Comparison of ENCODE assay signal across 17 cellular contexts in genomic region chr3:57948080-57948671, GRCh38.
DNase-seq lines count a peak whose midpoint lies in the region; FAIRE-seq and TF ChIP-seq lines count a peak whose summit lies in the region.
"Had no signal": no experiment of that assay in that cellular context is flagged by ENCODE, and none has a peak within 500 bp of the region (broad histone marks: within the 10 kb centered on the region; RNA-seq: fewer than 3 reads in every experiment).

No MANE protein-coding gene starts in this region.

- H3K27me3 Mint-ChIP-seq in CD14-positive monocyte (ENCODE audit: low read depth in 3 of 3) = no peaks in the 10 kb centered on the region

- 69 to 73% methylated on average over 7 to 9 of the region's 12 CpGs for WGBS in mesodermal cell (ENCODE audit: insufficient coverage in 2 of 2), 2 experiments
- 50% methylated on average over 12 of the region's 12 CpGs for WGBS in smooth muscle cell (ENCODE audit: low lambda C conversion rate)

- intact Hi-C loops in uterus (cut with DNase I; ENCODE audit: low total_unique reads) (no loop called here), CD14-positive monocyte (cut with micrococcal nuclease) (no loop called here)

- H3K79me2 ChIP-seq in smooth muscle cell (ENCODE audit: low read depth) = no peaks in the 10 kb centered on the region
- H3K79me2 ChIP-seq: parathyroid adenoma had no signal

- H3K27me3 ChIP-seq in smooth muscle cell (ENCODE audit: low read depth) = no peaks in the 10 kb centered on the region
- H3K27me3 ChIP-seq in uterus = no peaks in the 10 kb centered on the region
- H3K27me3 ChIP-seq: heart right ventricle had no signal

- TF ChIP-seq CTCF in smooth muscle cell (IDR thresholded peaks at IDR 0.05; ENCODE audit: borderline replicate concordance, insufficient read depth, poor library complexity, severe bottlenecking) (no peak), uterus (IDR thresholded peaks at IDR 0.05) (no peak), CD14-positive monocyte (IDR thresholded peaks at IDR 0.05) (no peak)

- H3K36me3 ChIP-seq in mesodermal cell (ENCODE audit: control insufficient read depth, insufficient read depth, low read length) (no peaks in the 10 kb centered on the region), smooth muscle cell (ENCODE audit: low read depth) (no peaks in the 10 kb centered on the region), uterus (no peaks in the 10 kb centered on the region)
- H3K36me3 ChIP-seq: heart right ventricle had no signal

- H3K9me3 Mint-ChIP-seq in CD14-positive monocyte = no peaks in the 10 kb centered on the region
- H3K9me3 Mint-ChIP-seq: activated naive CD4-positive, alpha-beta T cell treated with anti-CD3 and anti-CD28 coated beads, Interleukin-2, amount 10 ng/mL, durations not matched to agents 7 days and 5 days; stimulated activated naive CD8-positive, alpha-beta T cell treated with anti-CD3 and anti-CD28 coated beads, Interleukin-15, amount 100 ng/mL, for 72 hours had no signal

- H3K4me1 ChIP-seq in mesodermal cell (ENCODE audit: control insufficient read depth, insufficient read depth, low read length, poor library complexity, severe bottlenecking) (peaks cover 56% of the 10 kb centered on the region), smooth muscle cell (ENCODE audit: low read depth) (peaks cover 23% of the 10 kb centered on the region), uterus (peaks cover 0 to 15% of the 10 kb centered on the region in 2 donors)

- H3K9ac ChIP-seq in smooth muscle cell (ENCODE audit: low read depth) = peak overlapping the region; percentile 19
- H3K9ac ChIP-seq: parathyroid adenoma had no signal

- H3K27ac ChIP-seq in mesodermal cell (ENCODE audit: low read depth, low read length, severe bottlenecking) (peak overlapping the region; percentile 83), smooth muscle cell (ENCODE audit: low read depth) (peak overlapping the region; percentile 93), uterus (peak overlapping the region in 1 of 2 donors; percentile 95)
- H3K27ac ChIP-seq: heart right ventricle, parathyroid adenoma had no signal

- H4K20me1 ChIP-seq in smooth muscle cell (ENCODE audit: low read depth) = no peaks in the 10 kb centered on the region

- H3K4me3 ChIP-seq in mesodermal cell (ENCODE audit: extremely low read depth, insufficient read depth, low read length, poor library complexity, severe bottlenecking) (no peak overlapping the region), smooth muscle cell (no peak overlapping the region), uterus (no peak overlapping the region)
- H3K4me3 ChIP-seq: heart right ventricle, K562 had no signal

- DNase-seq in HTR-8/SVneo (ENCODE audit: insufficient read length, low spot score) (no peak), dedifferentiated amniotic fluid mesenchymal stem cell (ENCODE audit: extremely low spot score) (peak; percentile 12), smooth muscle cell (lab: John Stamatoyannopoulos, UW; ENCODE audit: unreplicated experiment) (no peak), uterus (no peak), CD14-positive monocyte (ENCODE audit: low spot score) (no peak), SW 1271 (lab: John Stamatoyannopoulos, UW) (no peak)
- no peak for DNase-seq in stimulated activated CD4-positive, alpha-beta T cell treated with anti-CD3 and anti-CD28 coated beads, Interleukin-2, amount 100 ng/mL, for 48 hours
- DNase-seq: activated naive CD4-positive, alpha-beta T cell treated with anti-CD3 and anti-CD28 coated beads, Interleukin-2, amount 10 ng/mL, durations not matched to agents 7 days and 5 days; Caco-2; EL; heart right ventricle; NCI-H2171; stimulated activated CD4-positive, alpha-beta T cell treated with anti-CD3 and anti-CD28 coated beads, Interleukin-15, amount 100 ng/mL, for 24 hours; stimulated activated naive CD8-positive, alpha-beta T cell treated with anti-CD3 and anti-CD28 coated beads, Interleukin-15, amount 100 ng/mL, for 72 hours had no signal

- H3K4me2 ChIP-seq in smooth muscle cell = peak overlapping the region; percentile 55

- peaks cover 37% of the 10 kb centered on the region for H3K4me1 Mint-ChIP-seq in CD14-positive monocyte
- H3K4me1 Mint-ChIP-seq: activated naive CD4-positive, alpha-beta T cell treated with anti-CD3 and anti-CD28 coated beads, Interleukin-2, amount 10 ng/mL, durations not matched to agents 7 days and 5 days had no signal

- no peak overlapping the region for H2AFZ ChIP-seq in smooth muscle cell (ENCODE audit: low read depth)
- H2AFZ ChIP-seq: parathyroid adenoma had no signal

- H3K9me3 ChIP-seq in mesodermal cell (ENCODE audit: control insufficient read depth, low read length) (no peaks in the 10 kb centered on the region), smooth muscle cell (replicated peaks; ENCODE audit: low read depth) (no peaks in the 10 kb centered on the region), uterus (no peaks in the 10 kb centered on the region)
- H3K9me3 ChIP-seq: Caco-2, heart right ventricle had no signal

- H3F3A ChIP-seq in smooth muscle cell (ENCODE audit: low read depth) = peaks cover 34% of the 10 kb centered on the region

- no peak overlapping the region for H3K27ac Mint-ChIP-seq in CD14-positive monocyte
- H3K27ac Mint-ChIP-seq: activated naive CD4-positive, alpha-beta T cell treated with anti-CD3 and anti-CD28 coated beads, Interleukin-2, amount 10 ng/mL, durations not matched to agents 7 days and 5 days; stimulated activated naive CD8-positive, alpha-beta T cell treated with anti-CD3 and anti-CD28 coated beads, Interleukin-15, amount 100 ng/mL, for 72 hours had no signal

- no peak for TF ChIP-seq POLR2A in uterus (IDR thresholded peaks at IDR 0.05)

- FAIRE-seq in HTR-8/SVneo (lab: Jason Lieb, UNC) = peak; percentile 40
- FAIRE-seq: K562 had no signal

- H3K36me3 Mint-ChIP-seq in CD14-positive monocyte = no peaks in the 10 kb centered on the region
- H3K36me3 Mint-ChIP-seq: activated naive CD4-positive, alpha-beta T cell treated with anti-CD3 and anti-CD28 coated beads, Interleukin-2, amount 10 ng/mL, durations not matched to agents 7 days and 5 days had no signal

- no peak overlapping the region for H3K4me3 Mint-ChIP-seq in CD14-positive monocyte
- H3K4me3 Mint-ChIP-seq: activated naive CD4-positive, alpha-beta T cell treated with anti-CD3 and anti-CD28 coated beads, Interleukin-2, amount 10 ng/mL, durations not matched to agents 7 days and 5 days; stimulated activated naive CD8-positive, alpha-beta T cell treated with anti-CD3 and anti-CD28 coated beads, Interleukin-15, amount 100 ng/mL, for 72 hours had no signal
